ENCODE assay signal across 8 cellular contexts in genomic region chr4:146095091-146095690, GRCh38.
DNase-seq lines count a peak whose midpoint lies in the region; ATAC-seq, FAIRE-seq and TF ChIP-seq lines count a peak whose summit lies in the region.

No MANE protein-coding gene starts in this region.

- H3K9ac ChIP-seq in SU-DHL-6 (ENCODE audit: low read length), result no peak overlapping the region

- H3K27ac ChIP-seq in SU-DHL-6 (ENCODE audit: low read depth, low read length), result 0 out of 2 replicates have a peak overlapping the region, but pooled peaks have one; percentile 16
- no peak overlapping the region for H3K27ac ChIP-seq in gastroesophageal sphincter
- H3K27ac ChIP-seq in small intestine (ENCODE audit: low read depth in 1 of 2, low read length in 1 of 2), result no peak overlapping the region

- no peaks in the 10 kb centered on the region for H3K79me2 ChIP-seq in SU-DHL-6 (ENCODE audit: insufficient read depth, low read length)

- TF ChIP-seq EP300 in Ishikawa (IDR thresholded peaks at IDR 0.05; ENCODE audit: borderline replicate concordance) (no peak), gastroesophageal sphincter (IDR thresholded peaks at IDR 0.05) (no peak)

- peak overlapping the region; percentile 24 for H3K4me2 ChIP-seq in SU-DHL-6 (ENCODE audit: low read depth, low read length, poor library complexity, severe bottlenecking)

- peak; percentile 44 for FAIRE-seq in small intestine (lab: Jason Lieb, UNC)

- WGBS in gastroesophageal sphincter (ENCODE audit: low coverage in 1 of 2), 2 donors, result 56 to 67% methylated on average over 4 of the region's 4 CpGs
- 55 to 59% (median 57%) methylated on average over 4 of the region's 4 CpGs for WGBS in small intestine, 3 donors

- H3K9me2 ChIP-seq in SU-DHL-6 (replicated peaks; ENCODE audit: insufficient read depth, low read length), result no peaks in the 10 kb centered on the region

- H3K36me3 ChIP-seq in SU-DHL-6 (ENCODE audit: low read length) (no peaks in the 10 kb centered on the region), gastroesophageal sphincter (no peaks in the 10 kb centered on the region), small intestine (ENCODE audit: control insufficient read depth in 2 of 2, insufficient read depth in 2 of 2, low read length in 2 of 2) (no peaks in the 10 kb centered on the region)

- peak; percentile 65 for TF ChIP-seq RAD21 in Ishikawa (IDR thresholded peaks at IDR 0.05; ENCODE audit: low read depth)

- intact Hi-C loops in activated naive CD4-positive, alpha-beta T cell treated with anti-CD3 and anti-CD28 coated beads for 36 hours (cut with micrococcal nuclease), result loop anchor here (1.0 kb wide), 1 partner anchor 821 kb away; no protein-coding TSS in a partner anchor

- ATAC-seq in gastroesophageal sphincter (no peak), esophagus mucosa (no peak)

- H3K4me1 ChIP-seq in gastroesophageal sphincter, result no peaks in the 10 kb centered on the region
- H3K4me1 ChIP-seq in small intestine (ENCODE audit: control insufficient read depth in 2 of 2, insufficient read depth in 1 of 2, low read depth in 1 of 2, low read length in 1 of 2), result no peaks in the 10 kb centered on the region

- H3K4me1 Mint-ChIP-seq in activated naive CD4-positive, alpha-beta T cell treated with anti-CD3 and anti-CD28 coated beads for 36 hours (ENCODE audit: low read depth), result no peaks in the 10 kb centered on the region

- H3K27me3 Mint-ChIP-seq in activated naive CD4-positive, alpha-beta T cell treated with anti-CD3 and anti-CD28 coated beads for 36 hours (ENCODE audit: low read depth), result peaks cover 7% of the 10 kb centered on the region

- H3K4me3 ChIP-seq in SU-DHL-6 (ENCODE audit: insufficient read depth, low read length, poor library complexity, severe bottlenecking) (no peak overlapping the region), gastroesophageal sphincter (no peak overlapping the region), small intestine (ENCODE audit: low read depth in 1 of 2, low read length in 2 of 2) (no peak overlapping the region)

- no peaks in the 10 kb centered on the region for H4K20me1 ChIP-seq in SU-DHL-6 (ENCODE audit: low read depth, low read length)

- H3K27me3 ChIP-seq in SU-DHL-6 (ENCODE audit: low read length) (no peaks in the 10 kb centered on the region), gastroesophageal sphincter (no peaks in the 10 kb centered on the region), small intestine (ENCODE audit: control insufficient read depth in 2 of 2, insufficient read depth in 2 of 2, low read length in 2 of 2) (no peaks in the 10 kb centered on the region)

- H3K9me3 ChIP-seq in SU-DHL-6 (ENCODE audit: insufficient read depth, low read length) (no peaks in the 10 kb centered on the region), gastroesophageal sphincter (no peaks in the 10 kb centered on the region), small intestine (ENCODE audit: control insufficient read depth, low read depth) (no peaks in the 10 kb centered on the region)

- CTCF ChIA-PET in activated naive CD4-positive, alpha-beta T cell treated with anti-CD3 and anti-CD28 coated beads for 36 hours (lab: Charles Lee), result interaction anchor here (0.6 to 1.5 kb wide), 13 partner anchors 8 to 446 kb away, joined by 3 to 6 read pairs (median 3); no protein-coding TSS in a partner anchor

- H2AFZ ChIP-seq in SU-DHL-6 (ENCODE audit: low read depth, low read length, severe bottlenecking), result peak overlapping the region; percentile 3

- no peaks in the 10 kb centered on the region for H3K9me3 Mint-ChIP-seq in activated naive CD4-positive, alpha-beta T cell treated with anti-CD3 and anti-CD28 coated beads for 36 hours

- no peaks in the 10 kb centered on the region for H3K36me3 Mint-ChIP-seq in activated naive CD4-positive, alpha-beta T cell treated with anti-CD3 and anti-CD28 coated beads for 36 hours (ENCODE audit: low read depth)

- H3K4me3 Mint-ChIP-seq in activated naive CD4-positive, alpha-beta T cell treated with anti-CD3 and anti-CD28 coated beads for 36 hours, result no peak overlapping the region

- peak; percentile 39 for DNase-seq in activated naive CD4-positive, alpha-beta T cell treated with anti-CD3 and anti-CD28 coated beads for 36 hours
- DNase-seq in activated naive CD4-positive, alpha-beta T cell treated with Interleukin-2 at 50 U/mL for 16 hours, result no peak
- peak; percentile 55 for DNase-seq in small intestine
- no peak for DNase-seq in activated CD8-positive, alpha-beta memory T cell treated with anti-CD3 and anti-CD28 coated beads, Interleukin-2, amount 50 U/mL, for 4 hours

- no peak overlapping the region for H3K27ac Mint-ChIP-seq in activated naive CD4-positive, alpha-beta T cell treated with anti-CD3 and anti-CD28 coated beads for 36 hours

- peak; percentile 87 for TF ChIP-seq CTCF in SU-DHL-6 (IDR thresholded peaks at IDR 0.05; ENCODE audit: insufficient read depth, low read length, poor library complexity, severe bottlenecking)
- peak; percentile 11 to 53 (median 36) for TF ChIP-seq CTCF in gastroesophageal sphincter (IDR thresholded peaks at IDR 0.05)

- no peaks in the 10 kb centered on the region for H3F3A ChIP-seq in SU-DHL-6 (ENCODE audit: insufficient read depth)

- no peak for TF ChIP-seq POLR2A in gastroesophageal sphincter (IDR thresholded peaks at IDR 0.05)

TF ChIP-seq in Ishikawa, 13 proteins besides CTCF, POLR2A, EP300 and RAD21:
- TF ChIP-seq FOXM1 (IDR thresholded peaks at IDR 0.05; ENCODE audit: borderline replicate concordance, low read depth), result no peak
- TF ChIP-seq, protein P1, sequence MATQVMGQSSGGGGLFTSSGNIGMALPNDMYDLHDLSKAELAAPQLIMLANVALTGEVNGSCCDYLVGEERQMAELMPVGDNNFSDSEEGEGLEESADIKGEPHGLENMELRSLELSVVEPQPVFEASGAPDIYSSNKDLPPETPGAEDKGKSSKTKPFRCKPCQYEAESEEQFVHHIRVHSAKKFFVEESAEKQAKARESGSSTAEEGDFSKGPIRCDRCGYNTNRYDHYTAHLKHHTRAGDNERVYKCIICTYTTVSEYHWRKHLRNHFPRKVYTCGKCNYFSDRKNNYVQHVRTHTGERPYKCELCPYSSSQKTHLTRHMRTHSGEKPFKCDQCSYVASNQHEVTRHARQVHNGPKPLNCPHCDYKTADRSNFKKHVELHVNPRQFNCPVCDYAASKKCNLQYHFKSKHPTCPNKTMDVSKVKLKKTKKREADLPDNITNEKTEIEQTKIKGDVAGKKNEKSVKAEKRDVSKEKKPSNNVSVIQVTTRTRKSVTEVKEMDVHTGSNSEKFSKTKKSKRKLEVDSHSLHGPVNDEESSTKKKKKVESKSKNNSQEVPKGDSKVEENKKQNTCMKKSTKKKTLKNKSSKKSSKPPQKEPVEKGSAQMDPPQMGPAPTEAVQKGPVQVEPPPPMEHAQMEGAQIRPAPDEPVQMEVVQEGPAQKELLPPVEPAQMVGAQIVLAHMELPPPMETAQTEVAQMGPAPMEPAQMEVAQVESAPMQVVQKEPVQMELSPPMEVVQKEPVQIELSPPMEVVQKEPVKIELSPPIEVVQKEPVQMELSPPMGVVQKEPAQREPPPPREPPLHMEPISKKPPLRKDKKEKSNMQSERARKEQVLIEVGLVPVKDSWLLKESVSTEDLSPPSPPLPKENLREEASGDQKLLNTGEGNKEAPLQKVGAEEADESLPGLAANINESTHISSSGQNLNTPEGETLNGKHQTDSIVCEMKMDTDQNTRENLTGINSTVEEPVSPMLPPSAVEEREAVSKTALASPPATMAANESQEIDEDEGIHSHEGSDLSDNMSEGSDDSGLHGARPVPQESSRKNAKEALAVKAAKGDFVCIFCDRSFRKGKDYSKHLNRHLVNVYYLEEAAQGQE (IDR thresholded peaks at IDR 0.05; ENCODE audit: low read depth), result no peak
- TF ChIP-seq YY1 (IDR thresholded peaks at IDR 0.05; ENCODE audit: low read depth), result no peak
- no peak for TF ChIP-seq NFIC (IDR thresholded peaks at IDR 0.05)
- TF ChIP-seq TEAD4 (IDR thresholded peaks at IDR 0.05), result no peak

Comparison
In these comparisons a context has a peak if more than half of its experiments do, and no peak if none do; other contexts are left out.
1. DNase-seq: peak in activated naive CD4-positive, alpha-beta T cell treated with anti-CD3 and anti-CD28 coated beads for 36 hours (single experiment) and small intestine (single experiment); none in activated naive CD4-positive, alpha-beta T cell treated with Interleukin-2 at 50 U/mL for 16 hours (single experiment) and activated CD8-positive, alpha-beta memory T cell treated with anti-CD3 and anti-CD28 coated beads, Interleukin-2, amount 50 U/mL, for 4 hours (single experiment).